1 cellular context compared by ENCODE assay signal in genomic region chr6:111788779-111789276, GRCh38.
TF ChIP-seq lines count a peak whose summit lies in the region.

No MANE protein-coding gene starts in this region.

TF ChIP-seq in H1, 55 proteins besides CTCF, POLR2A, EP300 and RAD21 (continued from another document):
- no peak for TF ChIP-seq USF2 (IDR thresholded peaks at IDR 0.05; ENCODE audit: low read length)
- TF ChIP-seq ATF3 (IDR thresholded peaks at IDR 0.05; ENCODE audit: insufficient read depth, low read depth, low read length), result no peak
- no peak for TF ChIP-seq SIN3A (conservative IDR thresholded peaks at IDR 0.05 in 1 of 2, IDR thresholded peaks at IDR 0.05 in 1 of 2; ENCODE audit: low read depth in 1 of 2, low read length in 2 of 2)
- TF ChIP-seq TEAD4 (IDR thresholded peaks at IDR 0.05; ENCODE audit: low read depth, low read length), result no peak
- no peak for TF ChIP-seq ATF2 (IDR thresholded peaks at IDR 0.05; ENCODE audit: low read length)
- TF ChIP-seq CTBP2 (IDR thresholded peaks at IDR 0.05; ENCODE audit: borderline replicate concordance, insufficient read depth, insufficient read length, low read length), result no peak
- no peak for TF ChIP-seq KDM1A (IDR thresholded peaks at IDR 0.05; ENCODE audit: borderline replicate concordance, low read length)
- TF ChIP-seq CBX8 (IDR thresholded peaks at IDR 0.05; ENCODE audit: borderline replicate concordance, low read depth, low read length), result no peak
